ENCODE assay signal across 12 cellular contexts in genomic region chr7:83934118-83934734, GRCh38.
DNase-seq lines count a peak whose midpoint lies in the region; ATAC-seq, FAIRE-seq and TF ChIP-seq lines count a peak whose summit lies in the region.
"Had no signal": no experiment of that assay in that cellular context is flagged by ENCODE, and none has a peak within 500 bp of the region (broad histone marks: within the 10 kb centered on the region; RNA-seq: fewer than 3 reads in every experiment).

No MANE protein-coding gene starts in this region.

- no peaks in the 10 kb centered on the region for H3K9me1 ChIP-seq in IMR-90 (ENCODE audit: insufficient read depth, low read length)

- no peak for FAIRE-seq in GM19239 (lab: Jason Lieb, UNC)

- dilution Hi-C loops in IMR-90 (cut with HindIII; ENCODE audit: low sequenced_read_pairs, unreplicated experiment), result no loop called here

- no peak overlapping the region for H2BK120ac ChIP-seq in IMR-90 (ENCODE audit: low read depth, low read length)

- in situ Hi-C loops in IMR-90 (cut with MboI; ENCODE audit: low sequenced_read_pairs), result loop anchor here (5.0 to 10.0 kb wide), 2 partner anchors 1088 to 1251 kb away; partner anchors contain the start of gene SEMA3D
- in situ Hi-C loops in brain microvascular endothelial cell (cut with HindIII; ENCODE audit: low pct_ligation_motif_present, low sequenced_read_pairs), result loop anchor here (25.0 kb wide), 1 partner anchor 1803 kb away; no protein-coding TSS in a partner anchor

- H4K5ac ChIP-seq in IMR-90 (ENCODE audit: low read depth, low read length), result no peak overlapping the region

- H3K36me3 ChIP-seq in IMR-90 (ENCODE audit: control insufficient read depth, insufficient read depth, low read length), result no peaks in the 10 kb centered on the region
- H3K36me3 ChIP-seq in brain microvascular endothelial cell (replicated peaks), result no peaks in the 10 kb centered on the region
- H3K36me3 ChIP-seq in lower lobe of right lung, result no peaks in the 10 kb centered on the region
- H3K36me3 ChIP-seq: thoracic aorta had no signal

- CTCF ChIA-PET in IMR-90 (lab: Yijun Ruan, JAX), result interaction anchor here (0.6 to 4.0 kb wide), 7 partner anchors 11 to 1662 kb away, joined by 3 to 55 read pairs (median 3); no protein-coding TSS in a partner anchor

- POLR2A ChIA-PET in IMR-90 (lab: Charles Lee; ENCODE audit: unreplicated experiment), result interaction anchor here (0.6 kb wide), 1 partner anchor 1917 kb away, joined by 7 read pairs; no protein-coding TSS in a partner anchor

- no peak overlapping the region for H2AFZ ChIP-seq in IMR-90 (replicated peaks; ENCODE audit: low read length, poor library complexity)
- H2AFZ ChIP-seq: parathyroid adenoma had no signal

- H3K4ac ChIP-seq in IMR-90 (ENCODE audit: low read depth, low read length), result no peak overlapping the region

- no peak overlapping the region for H2BK20ac ChIP-seq in IMR-90 (ENCODE audit: low read depth, low read length)

- H3K23ac ChIP-seq in IMR-90 (ENCODE audit: low read depth, low read length), result no peak overlapping the region

- H3K9me3 ChIP-seq in IMR-90 (ENCODE audit: control insufficient read depth, insufficient read depth, low read length) (no peaks in the 10 kb centered on the region), lower lobe of right lung (no peaks in the 10 kb centered on the region)
- H3K9me3 ChIP-seq: thoracic aorta had no signal

- no TSS peak for BruUV-seq in IMR-90 (replicated peaks; lab: Mats Ljungman, UMichigan)

- no peak overlapping the region for H4K8ac ChIP-seq in IMR-90 (ENCODE audit: low read depth in 2 of 2, low read length in 2 of 2)

- H4K20me1 ChIP-seq in IMR-90 (ENCODE audit: insufficient read depth, low read length), result no peaks in the 10 kb centered on the region

- TF ChIP-seq RAD21 in IMR-90 (IDR thresholded peaks at IDR 0.05; ENCODE audit: low read length), result no peak

- H2AK5ac ChIP-seq in IMR-90 (ENCODE audit: low read depth, low read length), result no peak overlapping the region

- no peak overlapping the region for H3K56ac ChIP-seq in IMR-90 (ENCODE audit: extremely low read depth, insufficient read depth, low read length)

- DNase-seq in DMS 273 (lab: John Stamatoyannopoulos, UW; ENCODE audit: unreplicated experiment) (peak; percentile 23), IMR-90 (peak; percentile 9), brain microvascular endothelial cell (no peak), lower lobe of right lung (no peak), hypothalamus (lab: John Stamatoyannopoulos, UW) (no peak), pons (ENCODE audit: low spot score) (no peak), GM19239 (ENCODE audit: insufficient read length, low spot score) (no peak)
- DNase-seq in effector CD8-positive, alpha-beta T cell (lab: John Stamatoyannopoulos, UW), result no peak
- DNase-seq: DMS79, left ventricle myocardium superior had no signal

- intact Hi-C loops in IMR-90 (cut with micrococcal nuclease) (loop anchor here (5.0 to 10.0 kb wide), 2 partner anchors 1621 to 1818 kb away; no protein-coding TSS in a partner anchor), lower lobe of right lung (cut with DNase I) (no loop called here)

- no peak overlapping the region for H3K14ac ChIP-seq in IMR-90 (replicated peaks; ENCODE audit: low read depth, low read length)

- no peaks in the 10 kb centered on the region for H3K27me3 ChIP-seq in IMR-90 (ENCODE audit: control insufficient read depth, insufficient read depth, low read length)
- H3K27me3 ChIP-seq in brain microvascular endothelial cell (replicated peaks), result no peaks in the 10 kb centered on the region
- no peaks in the 10 kb centered on the region for H3K27me3 ChIP-seq in lower lobe of right lung (ENCODE audit: low read depth)

- H3K4me3 ChIP-seq in IMR-90 (ENCODE audit: insufficient read depth, low read depth, low read length), result no peak overlapping the region
- H3K4me3 ChIP-seq in brain microvascular endothelial cell (ENCODE audit: low read depth, low read length), result no peak overlapping the region
- no peak overlapping the region for H3K4me3 ChIP-seq in lower lobe of right lung
- H3K4me3 ChIP-seq: thoracic aorta had no signal

- H2BK5ac ChIP-seq in IMR-90 (ENCODE audit: low read depth, low read length, poor library complexity, severe bottlenecking), result no peak overlapping the region

- no peak overlapping the region for H2AK9ac ChIP-seq in IMR-90 (replicated peaks; ENCODE audit: low read depth, low read length, poor library complexity)

- ATAC-seq in IMR-90 (ENCODE audit: low read depth) (no peak), lower lobe of right lung (no peak)
- ATAC-seq: left ventricle myocardium superior had no signal

- H4K91ac ChIP-seq in IMR-90 (ENCODE audit: insufficient read depth, low read depth, low read length), result no peak overlapping the region

- no peak overlapping the region for H3K4me2 ChIP-seq in IMR-90 (ENCODE audit: low read depth, low read length)

- H3K4me1 ChIP-seq in IMR-90 (ENCODE audit: control insufficient read depth, insufficient read depth, low read length) (no peaks in the 10 kb centered on the region), lower lobe of right lung (peaks cover 8% of the 10 kb centered on the region)
- H3K4me1 ChIP-seq: parathyroid adenoma had no signal

- TF ChIP-seq POLR2A in IMR-90 (IDR thresholded peaks at IDR 0.05; ENCODE audit: low read depth, low read length), result no peak

- H2BK15ac ChIP-seq in IMR-90 (ENCODE audit: low read depth, low read length), result no peak overlapping the region

- no peaks in the 10 kb centered on the region for H3K79me1 ChIP-seq in IMR-90 (ENCODE audit: low read depth in 1 of 2, low read length in 2 of 2)

- no peak overlapping the region for H3K9ac ChIP-seq in IMR-90 (ENCODE audit: low read depth, low read length)
- H3K9ac ChIP-seq: parathyroid adenoma had no signal

- H3K27ac ChIP-seq in IMR-90 (ENCODE audit: insufficient read depth, low read length) (no peak overlapping the region), brain microvascular endothelial cell (no peak overlapping the region), lower lobe of right lung (no peak overlapping the region)
- H3K27ac ChIP-seq: parathyroid adenoma, thoracic aorta had no signal

- no CpG with 5 or more reads among the region's 1 CpG for WGBS in IMR-90 (ENCODE audit: extremely low coverage in 2 of 2, insufficient read length in 1 of 2), 2 experiments

- TF ChIP-seq CTCF in IMR-90 (conservative IDR thresholded peaks at IDR 0.05; ENCODE audit: low read depth, low read length) (peak; percentile 33; the same call in 1 of the 2 replicates), brain microvascular endothelial cell (IDR thresholded peaks at IDR 0.05; ENCODE audit: low read depth, low read length, missing control alignments) (peak; percentile 7), lower lobe of right lung (IDR thresholded peaks at IDR 0.05) (peak; percentile 12)

- no peak overlapping the region for H3K18ac ChIP-seq in IMR-90 (ENCODE audit: low read depth, low read length)

TF ChIP-seq in IMR-90, 13 proteins besides CTCF, POLR2A, EP300 and RAD21:
- TF ChIP-seq RCOR1 (IDR thresholded peaks at IDR 0.05; ENCODE audit: insufficient replicate concordance, low read length), result no peak
- no peak for TF ChIP-seq SMC3 (IDR thresholded peaks at IDR 0.05; ENCODE audit: low read depth, low read length)
- TF ChIP-seq MXI1 (IDR thresholded peaks at IDR 0.05; ENCODE audit: borderline replicate concordance, low read depth, low read length), result no peak
- TF ChIP-seq NFE2L2 (IDR thresholded peaks at IDR 0.05; ENCODE audit: low read depth, low read length), result no peak
- no peak for TF ChIP-seq CHD1 (IDR thresholded peaks at IDR 0.05; ENCODE audit: low read depth, low read length)
- TF ChIP-seq ELK1 (IDR thresholded peaks at IDR 0.05; ENCODE audit: borderline replicate concordance, low read depth, low read length), result no peak
- no peak for TF ChIP-seq MAZ (IDR thresholded peaks at IDR 0.05; ENCODE audit: borderline replicate concordance, low read depth, low read length)
- TF ChIP-seq USF2 (IDR thresholded peaks at IDR 0.05; ENCODE audit: low read depth, low read length), result no peak
- TF ChIP-seq MAFK (IDR thresholded peaks at IDR 0.05; ENCODE audit: low read depth, low read length), result no peak
- TF ChIP-seq RFX5 (IDR thresholded peaks at IDR 0.05; ENCODE audit: low read depth, low read length), result no peak
- TF ChIP-seq CEBPB (IDR thresholded peaks at IDR 0.05; ENCODE audit: low read depth, low read length), result no peak
- TF ChIP-seq BHLHE40 (IDR thresholded peaks at IDR 0.05; ENCODE audit: low read depth, low read length), result no peak
TF ChIP-seq in IMR-90: peak in this region for 0.

Comparison
In these comparisons a context has a peak if more than half of its experiments do, and no peak if none do; other contexts are left out.
1. DNase-seq: peak in DMS 273 (single experiment) and IMR-90 (single experiment); none in brain microvascular endothelial cell (single experiment), lower lobe of right lung (single experiment), hypothalamus (0 of 51), effector CD8-positive, alpha-beta T cell (single experiment), pons (single experiment) and GM19239 (single experiment).
2. Peak in every context shown above with its lines, with median percentiles within 50 percentile points of each other: CTCF ChIP-seq.